Comparison of ENCODE assay signal across 25 cellular contexts in genomic region chr1:236851871-236852270, GRCh38.
"Had no signal": no experiment of that assay in that cellular context is flagged by ENCODE, and none has a peak within 500 bp of the region (broad histone marks: within the 10 kb centered on the region; RNA-seq: fewer than 3 reads in every experiment).

No MANE protein-coding gene starts in this region.

- H3K27ac ChIP-seq: RWPE1, SJSA1, VCaP had no signal

- H3K4me3 Mint-ChIP-seq: activated CD4-positive, alpha-beta memory T cell treated with anti-CD3 and anti-CD28 coated beads, Interleukin-2, amount 10 ng/mL, durations not matched to agents 7 days and 5 days; activated CD4-positive, alpha-beta T cell treated with anti-CD3 and anti-CD28 coated beads for 36 hours; activated naive CD4-positive, alpha-beta T cell treated with anti-CD3 and anti-CD28 coated beads for 36 hours; activated naive CD8-positive, alpha-beta T cell treated with anti-CD3 and anti-CD28 coated beads for 36 hours; activated T-helper 17 cell treated with anti-CD3 and anti-CD28 coated beads, Interleukin-2, amount 50 U/mL, for 72 hours; central memory CD8-positive, alpha-beta T cell; T-helper 1 cell treated with Interleukin-12 subunit alpha and Interleukin-12 subunit beta and Interleukin-4 antibody, amounts not matched to agents 30 μg/mL and 1 μg/mL, for 36 hours had no signal

- DNase-seq: activated CD4-positive, alpha-beta memory T cell treated with anti-CD3 and anti-CD28 coated beads, Interleukin-2, amount 10 ng/mL, durations not matched to agents 7 days and 5 days; activated CD4-positive, alpha-beta T cell treated with anti-CD3 and anti-CD28 coated beads for 36 hours; activated CD4-positive, alpha-beta T cell treated with anti-CD3 and anti-CD28 coated beads, Interleukin-2, amount 50 U/mL, for 1 hour; activated gamma-delta T cell; activated naive CD4-positive, alpha-beta T cell treated with anti-CD3 and anti-CD28 coated beads for 36 hours; activated naive CD8-positive, alpha-beta T cell treated with anti-CD3 and anti-CD28 coated beads for 36 hours; activated T-cell treated with anti-CD3 and anti-CD28 coated beads for 4 hours; activated T-cell treated with anti-CD3 and anti-CD28 coated beads, Interleukin-2, amount 50 U/mL, for 48 hours; anterior cingulate cortex; KG1; NCI-H1092; NCI-H1417 treated with DMSO at 0.1 percent for 48 hours; NCI-H1694; NCI-H2029 treated with DMSO at 0.1 percent for 48 hours; NCI-H345; NCI-H510A treated with DMSO at 0.1 percent for 48 hours; NCI-H69; Right ventricle myocardium superior; T-helper 9 cell had no signal

- H3K27ac Mint-ChIP-seq: activated CD4-positive, alpha-beta memory T cell treated with anti-CD3 and anti-CD28 coated beads, Interleukin-2, amount 10 ng/mL, durations not matched to agents 7 days and 5 days; activated CD4-positive, alpha-beta T cell treated with anti-CD3 and anti-CD28 coated beads for 36 hours; activated naive CD4-positive, alpha-beta T cell treated with anti-CD3 and anti-CD28 coated beads for 36 hours; activated naive CD8-positive, alpha-beta T cell treated with anti-CD3 and anti-CD28 coated beads for 36 hours; activated T-helper 17 cell treated with anti-CD3 and anti-CD28 coated beads, Interleukin-2, amount 50 U/mL, for 72 hours; T-helper 1 cell treated with Interleukin-12 subunit alpha and Interleukin-12 subunit beta and Interleukin-4 antibody, amounts not matched to agents 30 μg/mL and 1 μg/mL, for 36 hours had no signal

- H3K4me1 Mint-ChIP-seq: activated CD4-positive, alpha-beta memory T cell treated with anti-CD3 and anti-CD28 coated beads, Interleukin-2, amount 10 ng/mL, durations not matched to agents 7 days and 5 days; activated CD4-positive, alpha-beta T cell treated with anti-CD3 and anti-CD28 coated beads for 36 hours; activated T-helper 17 cell treated with anti-CD3 and anti-CD28 coated beads, Interleukin-2, amount 50 U/mL, for 72 hours had no signal

- H3K27me3 ChIP-seq: SJSA1 had no signal

- H3K9me3 Mint-ChIP-seq: activated CD4-positive, alpha-beta memory T cell treated with anti-CD3 and anti-CD28 coated beads, Interleukin-2, amount 10 ng/mL, durations not matched to agents 7 days and 5 days; activated naive CD4-positive, alpha-beta T cell treated with anti-CD3 and anti-CD28 coated beads for 36 hours; activated naive CD8-positive, alpha-beta T cell treated with anti-CD3 and anti-CD28 coated beads for 36 hours; activated T-helper 17 cell treated with anti-CD3 and anti-CD28 coated beads, Interleukin-2, amount 50 U/mL, for 72 hours; central memory CD8-positive, alpha-beta T cell; T-helper 1 cell treated with Interleukin-12 subunit alpha and Interleukin-12 subunit beta and Interleukin-4 antibody, amounts not matched to agents 30 μg/mL and 1 μg/mL, for 36 hours had no signal

- H3K4me3 ChIP-seq: SJSA1 had no signal

- H3K9me3 ChIP-seq: SJSA1 had no signal

- H3K27me3 Mint-ChIP-seq: activated CD4-positive, alpha-beta memory T cell treated with anti-CD3 and anti-CD28 coated beads, Interleukin-2, amount 10 ng/mL, durations not matched to agents 7 days and 5 days; activated CD4-positive, alpha-beta T cell treated with anti-CD3 and anti-CD28 coated beads for 36 hours; activated naive CD8-positive, alpha-beta T cell treated with anti-CD3 and anti-CD28 coated beads for 36 hours; activated T-helper 17 cell treated with anti-CD3 and anti-CD28 coated beads, Interleukin-2, amount 50 U/mL, for 72 hours; central memory CD8-positive, alpha-beta T cell had no signal
